10 cellular contexts compared by ENCODE assay signal in genomic region chr10:110502072-110502845, GRCh38. TPM values are rescaled to one million over a fixed set of nuclear protein-coding genes. Genes with fewer than 3 reads are reported as not detected.
DNase-seq lines count a peak whose midpoint lies in the region; ATAC-seq and TF ChIP-seq lines count a peak whose summit lies in the region.
"Had no signal": no experiment of that assay in that cellular context is flagged by ENCODE, and none has a peak within 500 bp of the region (broad histone marks: within the 10 kb centered on the region; RNA-seq: fewer than 3 reads in every experiment).

No MANE protein-coding gene starts in this region.

- POLR2A ChIA-PET in activated CD8-positive, alpha-beta T cell treated with anti-CD3 and anti-CD28 coated beads for 36 hours (lab: Charles Lee): interaction anchor here (0.7 to 3.9 kb wide), 11 partner anchors 11 to 146 kb away, joined by 3 to 25 read pairs (median 5); no protein-coding TSS in a partner anchor

- H3K4me3 ChIP-seq in right atrium auricular region (no peak overlapping the region), vagina (no peak overlapping the region)

- H3K9me3 ChIP-seq in right atrium auricular region (no peaks in the 10 kb centered on the region), vagina (no peaks in the 10 kb centered on the region)
- H3K9me3 ChIP-seq: thoracic aorta had no signal

- TF ChIP-seq CTCF in right atrium auricular region (IDR thresholded peaks at IDR 0.05) (no peak), vagina (IDR thresholded peaks at IDR 0.05) (no peak)
- no peak for TF ChIP-seq CTCF in activated CD8-positive, alpha-beta T cell treated with anti-CD3 and anti-CD28 coated beads for 36 hours (IDR thresholded peaks at IDR 0.05)

- intact Hi-C loops in cardiac septum (cut with DNase I) (loop anchor here (10.0 kb wide), 1 partner anchor 497 kb away; the partner anchor contains the start of gene ADD3), vagina (cut with DNase I) (loop anchor here (10.0 kb wide), 1 partner anchor 187 kb away; no protein-coding TSS in a partner anchor)
- intact Hi-C loops in activated CD8-positive, alpha-beta T cell treated with anti-CD3 and anti-CD28 coated beads for 36 hours (cut with micrococcal nuclease): loop anchor here (2.0 to 5.0 kb wide), 3 partner anchors 75 to 190 kb away; no protein-coding TSS in a partner anchor

- H3K27me3 Mint-ChIP-seq in activated CD8-positive, alpha-beta T cell treated with anti-CD3 and anti-CD28 coated beads for 36 hours: no peaks in the 10 kb centered on the region

- H3K4me1 Mint-ChIP-seq in activated CD8-positive, alpha-beta T cell treated with anti-CD3 and anti-CD28 coated beads for 36 hours (ENCODE audit: low read depth): peaks cover 71% of the 10 kb centered on the region

- H3K9me3 Mint-ChIP-seq in activated CD8-positive, alpha-beta T cell treated with anti-CD3 and anti-CD28 coated beads for 36 hours: no peaks in the 10 kb centered on the region

- peak overlapping the region; percentile 91 for H3K27ac Mint-ChIP-seq in activated CD8-positive, alpha-beta T cell treated with anti-CD3 and anti-CD28 coated beads for 36 hours

- DNase-seq in right atrium auricular region (ENCODE audit: low spot score) (no peak), cardiac septum (ENCODE audit: low spot score) (no peak), islet precursor cell (peak; percentile 29), vagina (ENCODE audit: extremely low spot score in 2 of 2) (no peak), SHP77 treated with DMSO at 0.1 percent for 48 hours (lab: John Stamatoyannopoulos, UW) (no peak), hypothalamus (lab: John Stamatoyannopoulos, UW) (no peak)
- peak; percentile 37 for DNase-seq in activated CD8-positive, alpha-beta T cell treated with anti-CD3 and anti-CD28 coated beads for 36 hours
- DNase-seq: DMS79 had no signal

- H3K27me3 ChIP-seq in right atrium auricular region (no peaks in the 10 kb centered on the region), vagina (no peaks in the 10 kb centered on the region)

- H3K27ac ChIP-seq in right atrium auricular region (peak overlapping the region; percentile 95 to 97), vagina (peak overlapping the region; percentile 37)
- H3K27ac ChIP-seq: thoracic aorta had no signal

- TF ChIP-seq POLR2A in vagina (IDR thresholded peaks at IDR 0.05): no peak

- CTCF ChIA-PET in activated CD8-positive, alpha-beta T cell treated with anti-CD3 and anti-CD28 coated beads for 36 hours (lab: Charles Lee): interaction anchor here (1.3 to 6.1 kb wide), 7 partner anchors 10 to 196 kb away, joined by 4 to 55 read pairs (median 14); partner anchors contain the start of gene SMNDC1

- H3K36me3 ChIP-seq in right atrium auricular region (peaks cover 5% of the 10 kb centered on the region), vagina (no peaks in the 10 kb centered on the region)
- H3K36me3 ChIP-seq: thoracic aorta had no signal

- peaks cover 84% of the 10 kb centered on the region for H3K36me3 Mint-ChIP-seq in activated CD8-positive, alpha-beta T cell treated with anti-CD3 and anti-CD28 coated beads for 36 hours (ENCODE audit: low read depth)

- no peak for ATAC-seq in activated CD8-positive, alpha-beta T cell treated with anti-CD3 and anti-CD28 coated beads for 36 hours
- no peak for ATAC-seq in GM21576 (IDR thresholded peaks at IDR 0.05; ENCODE audit: unreplicated experiment)

- H3K4me1 ChIP-seq in right atrium auricular region (peaks cover 0 to 91% of the 10 kb centered on the region in 2 donors), vagina (peaks cover 56% of the 10 kb centered on the region)

- peak overlapping the region; percentile 99 for H3K4me3 Mint-ChIP-seq in activated CD8-positive, alpha-beta T cell treated with anti-CD3 and anti-CD28 coated beads for 36 hours

RNA-seq across cellular contexts. Expression of gene DUSP5, which starts 4.6 kb away (rescaled TPM):
- total RNA-seq in right atrium auricular region: 10 to 100 TPM; 17.8 to 28.4 TPM
- total RNA-seq in cardiac septum: 29.4 TPM
- 10 to 100 TPM; 49.4 to 50.8 TPM for total RNA-seq in activated CD8-positive, alpha-beta T cell treated with anti-CD3 and anti-CD28 coated beads for 36 hours
- total RNA-seq in vagina: 75.1 TPM

Comparison
In these comparisons a context has a peak if more than half of its experiments do, and no peak if none do; other contexts are left out.
1. DNase-seq: peak in activated CD8-positive, alpha-beta T cell treated with anti-CD3 and anti-CD28 coated beads for 36 hours (single experiment) and islet precursor cell (single experiment); none in right atrium auricular region (single experiment), cardiac septum (single experiment), vagina (0 of 2), SHP77 treated with DMSO at 0.1 percent for 48 hours (single experiment) and hypothalamus (0 of 51).